ENCODE assay signal across 39 cellular contexts in the genomic region with DNA sequence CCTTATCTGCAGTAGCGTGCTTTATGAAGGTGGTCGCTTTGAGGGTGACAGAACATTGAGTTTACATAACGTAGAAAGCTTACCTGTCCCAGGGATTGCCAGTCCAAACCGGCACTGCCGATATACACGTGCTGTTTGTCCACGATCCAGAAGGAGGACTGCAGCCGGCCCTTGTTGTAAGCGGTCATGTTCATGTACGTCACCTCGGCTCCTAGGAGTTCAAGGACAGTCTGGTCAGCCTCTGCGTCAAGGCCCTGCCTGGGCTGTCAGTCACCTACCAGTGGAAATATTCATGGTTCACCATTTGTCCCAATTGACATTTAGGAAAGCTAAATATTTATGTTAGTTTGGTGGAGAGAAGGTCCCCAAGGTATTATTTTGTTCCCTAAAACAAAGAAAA.
"Had no signal": no experiment of that assay in that cellular context is flagged by ENCODE, and none has a peak within 500 bp of the region (broad histone marks: within the 10 kb centered on the region; RNA-seq: fewer than 3 reads in every experiment).

No MANE protein-coding gene starts in this region.

- H3K4me3 ChIP-seq: body of pancreas, cardiac muscle cell had no signal

- H3K4me3 Mint-ChIP-seq: activated B cell treated with CpG ODN at 0.5 μM for 24 hours; activated CD4-positive, alpha-beta memory T cell treated with anti-CD3 and anti-CD28 coated beads for 36 hours; activated CD4-positive, alpha-beta T cell treated with anti-CD3 and anti-CD28 coated beads, Interleukin-2, amount 10 ng/mL, durations not matched to agents 24 days and 14 days; activated CD8-positive, alpha-beta T cell treated with anti-CD3 and anti-CD28 coated beads for 36 hours; activated naive CD4-positive, alpha-beta T cell treated with anti-CD3 and anti-CD28 coated beads, Interleukin-2, amount 10 ng/mL, durations not matched to agents 7 days and 5 days; activated naive CD4-positive, alpha-beta T cell treated with anti-CD3 and anti-CD28 coated beads, Interleukin-2, amount 50 U/mL, for 24 hours; activated naive CD8-positive, alpha-beta T cell; activated naive CD8-positive, alpha-beta T cell treated with anti-CD3 and anti-CD28 coated beads, Interleukin-2, amount 10 ng/mL, durations not matched to agents 7 days and 5 days; activated naive CD8-positive, alpha-beta T cell treated with anti-CD3 and anti-CD28 coated beads, Interleukin-2, amount 50 U/mL, for 24 hours; activated T-cell treated with anti-CD3 and anti-CD28 coated beads, Interleukin-2, amount 50 U/mL, for 4 hours; activated T-cell treated with anti-CD3 and anti-CD28 coated beads, Interleukin-2, amount 50 U/mL, for 72 hours; activated T-helper 1 cell treated with anti-CD3 and anti-CD28 coated beads, Interleukin-12 subunit alpha, Interleukin-12 subunit beta, Interleukin-2, Interleukin-4 antibody, amounts not matched to agents 30 ng/mL and 10 ng/mL and 1 ng/mL, durations not matched to agents 14 hours and 24 hours and 36 hours; activated T-helper 17 cell treated with anti-CD3 and anti-CD28 coated beads, Interleukin-2, amount 50 U/mL, for 72 hours; central memory CD8-positive, alpha-beta T cell; T-helper 1 cell treated with Interleukin-12 subunit alpha and Interleukin-12 subunit beta and Interleukin-4 antibody, amounts not matched to agents 30 μg/mL and 1 μg/mL, for 36 hours; T-helper 2 cell treated with Interferon-gamma antibody and Interleukin-4, amounts not matched to agents 5 μg/mL and 100 μg/mL, for 36 hours had no signal

- H3K27ac Mint-ChIP-seq: activated B cell treated with CpG ODN at 0.5 μM for 24 hours; activated CD4-positive, alpha-beta memory T cell treated with anti-CD3 and anti-CD28 coated beads for 36 hours; activated CD4-positive, alpha-beta T cell treated with anti-CD3 and anti-CD28 coated beads, Interleukin-2, amount 10 ng/mL, durations not matched to agents 24 days and 14 days; activated CD8-positive, alpha-beta T cell treated with anti-CD3 and anti-CD28 coated beads for 36 hours; activated naive CD4-positive, alpha-beta T cell treated with anti-CD3 and anti-CD28 coated beads, Interleukin-2, amount 10 ng/mL, durations not matched to agents 7 days and 5 days; activated naive CD4-positive, alpha-beta T cell treated with anti-CD3 and anti-CD28 coated beads, Interleukin-2, amount 50 U/mL, for 24 hours; activated naive CD8-positive, alpha-beta T cell; activated naive CD8-positive, alpha-beta T cell treated with anti-CD3 and anti-CD28 coated beads, Interleukin-2, amount 10 ng/mL, durations not matched to agents 7 days and 5 days; activated naive CD8-positive, alpha-beta T cell treated with anti-CD3 and anti-CD28 coated beads, Interleukin-2, amount 50 U/mL, for 24 hours; activated T-cell treated with anti-CD3 and anti-CD28 coated beads, Interleukin-2, amount 50 U/mL, for 72 hours; activated T-helper 1 cell treated with anti-CD3 and anti-CD28 coated beads, Interleukin-12 subunit alpha, Interleukin-12 subunit beta, Interleukin-2, Interleukin-4 antibody, amounts not matched to agents 30 ng/mL and 10 ng/mL and 1 ng/mL, durations not matched to agents 14 hours and 24 hours and 36 hours; activated T-helper 17 cell treated with anti-CD3 and anti-CD28 coated beads, Interleukin-2, amount 50 U/mL, for 72 hours; T-helper 1 cell treated with Interleukin-12 subunit alpha and Interleukin-12 subunit beta and Interleukin-4 antibody, amounts not matched to agents 30 μg/mL and 1 μg/mL, for 36 hours; T-helper 2 cell treated with Interferon-gamma antibody and Interleukin-4, amounts not matched to agents 5 μg/mL and 100 μg/mL, for 36 hours had no signal

- H3K4me1 ChIP-seq: body of pancreas had no signal

- H3K36me3 Mint-ChIP-seq: activated CD4-positive, alpha-beta memory T cell treated with anti-CD3 and anti-CD28 coated beads for 36 hours; activated naive CD4-positive, alpha-beta T cell treated with anti-CD3 and anti-CD28 coated beads, Interleukin-2, amount 10 ng/mL, durations not matched to agents 7 days and 5 days; activated naive CD4-positive, alpha-beta T cell treated with anti-CD3 and anti-CD28 coated beads, Interleukin-2, amount 50 U/mL, for 24 hours; activated naive CD8-positive, alpha-beta T cell; activated naive CD8-positive, alpha-beta T cell treated with anti-CD3 and anti-CD28 coated beads, Interleukin-2, amount 10 ng/mL, durations not matched to agents 7 days and 5 days had no signal

- FAIRE-seq: astrocyte, bronchial epithelial cell, TTC549 had no signal

- H3K27me3 Mint-ChIP-seq: activated B cell treated with CpG ODN at 0.5 μM for 24 hours; activated CD4-positive, alpha-beta memory T cell treated with anti-CD3 and anti-CD28 coated beads for 36 hours; activated CD4-positive, alpha-beta T cell treated with anti-CD3 and anti-CD28 coated beads, Interleukin-2, amount 10 ng/mL, durations not matched to agents 24 days and 14 days; activated CD8-positive, alpha-beta T cell treated with anti-CD3 and anti-CD28 coated beads for 36 hours; activated naive CD4-positive, alpha-beta T cell treated with anti-CD3 and anti-CD28 coated beads, Interleukin-2, amount 10 ng/mL, durations not matched to agents 7 days and 5 days; activated naive CD8-positive, alpha-beta T cell; activated naive CD8-positive, alpha-beta T cell treated with anti-CD3 and anti-CD28 coated beads, Interleukin-2, amount 10 ng/mL, durations not matched to agents 7 days and 5 days; activated naive CD8-positive, alpha-beta T cell treated with anti-CD3 and anti-CD28 coated beads, Interleukin-2, amount 50 U/mL, for 24 hours; activated T-helper 17 cell treated with anti-CD3 and anti-CD28 coated beads, Interleukin-2, amount 50 U/mL, for 72 hours; central memory CD8-positive, alpha-beta T cell had no signal

- H3K4me1 Mint-ChIP-seq: activated B cell treated with CpG ODN at 0.5 μM for 24 hours; activated CD4-positive, alpha-beta T cell treated with anti-CD3 and anti-CD28 coated beads, Interleukin-2, amount 10 ng/mL, durations not matched to agents 24 days and 14 days; activated naive CD4-positive, alpha-beta T cell treated with anti-CD3 and anti-CD28 coated beads, Interleukin-2, amount 10 ng/mL, durations not matched to agents 7 days and 5 days; activated naive CD4-positive, alpha-beta T cell treated with anti-CD3 and anti-CD28 coated beads, Interleukin-2, amount 50 U/mL, for 24 hours; activated naive CD8-positive, alpha-beta T cell treated with anti-CD3 and anti-CD28 coated beads, Interleukin-2, amount 10 ng/mL, durations not matched to agents 7 days and 5 days; activated naive CD8-positive, alpha-beta T cell treated with anti-CD3 and anti-CD28 coated beads, Interleukin-2, amount 50 U/mL, for 24 hours; activated T-helper 17 cell treated with anti-CD3 and anti-CD28 coated beads, Interleukin-2, amount 50 U/mL, for 72 hours; central memory CD8-positive, alpha-beta T cell had no signal

- H3K36me3 ChIP-seq: brain microvascular endothelial cell, cardiac muscle cell had no signal

- ATAC-seq: activated CD8-positive, alpha-beta T cell treated with anti-CD3 and anti-CD28 coated beads for 36 hours; activated naive CD8-positive, alpha-beta T cell treated with anti-CD3 and anti-CD28 coated beads, Interleukin-2, amount 50 U/mL, for 24 hours; activated T-cell treated with anti-CD3 and anti-CD28 coated beads, Interleukin-2, amount 50 U/mL, for 4 hours; activated T-cell treated with anti-CD3 and anti-CD28 coated beads, Interleukin-2, amount 50 U/mL, for 72 hours; activated T-helper 17 cell treated with anti-CD3 and anti-CD28 coated beads, Interleukin-2, amount 50 U/mL, for 72 hours; body of pancreas had no signal

- H3K27me3 ChIP-seq: body of pancreas, brain microvascular endothelial cell, cardiac muscle cell had no signal

- H3K9me3 ChIP-seq: body of pancreas had no signal

- DNase-seq: activated B cell treated with CpG ODN at 0.5 μM for 24 hours; activated CD4-positive, alpha-beta memory T cell treated with anti-CD3 and anti-CD28 coated beads for 36 hours; activated CD4-positive, alpha-beta T cell treated with anti-CD3 and anti-CD28 coated beads for 4 hours; activated CD4-positive, alpha-beta T cell treated with anti-CD3 and anti-CD28 coated beads, Interleukin-2, amount 10 ng/mL, durations not matched to agents 24 days and 14 days; activated CD4-positive, alpha-beta T cell treated with anti-CD3 and anti-CD28 coated beads, Interleukin-2, amount 50 U/mL, for 1 hour; activated CD4-positive, alpha-beta T cell treated with anti-CD3 and anti-CD28 coated beads, Interleukin-2, amount 50 U/mL, for 4 hours; activated CD4-positive, CD25-positive, alpha-beta regulatory T cell treated with anti-CD3 and anti-CD28 coated beads, Interleukin-2, amount 50 U/mL, for 72 hours; activated CD8-positive, alpha-beta memory T cell treated with anti-CD3 and anti-CD28 coated beads, Interleukin-2, amount 50 U/mL, for 4 hours; activated CD8-positive, alpha-beta T cell treated with anti-CD3 and anti-CD28 coated beads for 36 hours; activated effector memory CD4-positive, alpha-beta T cell treated with anti-CD3 and anti-CD28 coated beads, Interleukin-2, amount 50 U/mL, for 16 hours; activated gamma-delta T cell treated with Interleukin-2 at 50 U/mL for 16 hours; activated naive CD4-positive, alpha-beta T cell; activated naive CD4-positive, alpha-beta T cell treated with anti-CD3 and anti-CD28 coated beads, Interleukin-2, amount 10 ng/mL, durations not matched to agents 7 days and 5 days; activated naive CD8-positive, alpha-beta T cell treated with anti-CD3 and anti-CD28 coated beads, Interleukin-2, amount 10 ng/mL, durations not matched to agents 7 days and 5 days; activated naive CD8-positive, alpha-beta T cell treated with anti-CD3 and anti-CD28 coated beads, Interleukin-2, amount 50 U/mL, for 24 hours; activated T-cell treated with anti-CD3 and anti-CD28 coated beads for 4 hours; activated T-cell treated with anti-CD3 and anti-CD28 coated beads, Interleukin-2, amount 50 U/mL, for 1 hour; activated T-cell treated with anti-CD3 and anti-CD28 coated beads, Interleukin-2, amount 50 U/mL, for 4 hours; activated T-cell treated with anti-CD3 and anti-CD28 coated beads, Interleukin-2, amount 50 U/mL, for 72 hours; amniotic stem cell; aorta; body of pancreas; brain microvascular endothelial cell; cerebellar nuclear complex; T-helper 1 cell; T-helper 2 cell; T-helper 9 cell had no signal

- H3K9me3 Mint-ChIP-seq: activated naive CD4-positive, alpha-beta T cell treated with anti-CD3 and anti-CD28 coated beads, Interleukin-2, amount 10 ng/mL, durations not matched to agents 7 days and 5 days; activated naive CD8-positive, alpha-beta T cell treated with anti-CD3 and anti-CD28 coated beads, Interleukin-2, amount 50 U/mL, for 24 hours had no signal

- H3K27ac ChIP-seq: body of pancreas, brain microvascular endothelial cell, cardiac muscle cell, VCaP had no signal
